Comparison of ENCODE assay signal across 9 cellular contexts in the genomic region with DNA sequence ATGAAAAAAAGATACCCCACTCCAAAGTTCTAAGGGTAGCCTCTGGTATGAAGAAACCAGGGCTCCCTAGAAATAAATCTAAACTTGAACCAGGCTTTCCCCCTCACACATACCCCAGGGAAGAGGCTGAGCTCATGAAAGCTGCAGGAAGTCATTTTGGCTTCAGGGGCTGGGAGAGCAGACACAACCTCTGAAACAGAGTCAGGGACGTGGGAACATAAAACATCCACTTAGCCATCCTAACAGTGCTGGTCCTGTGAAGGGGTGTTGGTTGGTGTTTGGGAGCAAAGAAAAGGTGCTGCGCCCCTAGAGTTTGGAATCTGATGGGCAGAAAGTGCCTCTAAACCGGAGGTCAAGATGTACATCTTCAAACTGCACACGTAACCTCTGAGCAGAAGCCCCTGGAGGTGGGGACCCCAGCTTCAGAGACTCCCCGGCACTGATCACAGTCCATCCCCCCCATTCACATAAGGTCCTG. TPM values are rescaled to one million over a fixed set of nuclear protein-coding genes. Genes with fewer than 3 reads are reported as not detected.
DNase-seq lines count a peak whose midpoint lies in the region; ATAC-seq, FAIRE-seq and TF ChIP-seq lines count a peak whose summit lies in the region.
"Had no signal": no experiment of that assay in that cellular context is flagged by ENCODE, and none has a peak within 500 bp of the region (broad histone marks: within the 10 kb centered on the region; RNA-seq: fewer than 3 reads in every experiment).

No MANE protein-coding gene starts in this region.

- intact Hi-C loops in HepG2 (cut with micrococcal nuclease; ENCODE audit: unreplicated experiment): no loop called here

- in situ Hi-C loops in HepG2 (cut with HindIII; ENCODE audit: extremely low pct_ligation_motif_present, low pct_unique_long_range_greater_than_20kb): no loop called here

- H3K9me3 Mint-ChIP-seq in activated T-cell treated with anti-CD3 and anti-CD28 coated beads, Interleukin-2, amount 50 U/mL, for 72 hours: no peaks in the 10 kb centered on the region
- no peaks in the 10 kb centered on the region for H3K9me3 Mint-ChIP-seq in activated naive CD8-positive, alpha-beta T cell treated with anti-CD3 and anti-CD28 coated beads, Interleukin-2, amount 50 U/mL, for 24 hours

- no peak overlapping the region for H3K27ac ChIP-seq in HepG2 (ENCODE audit: extremely low read length, insufficient read depth, low read length)
- H3K27ac ChIP-seq in upper lobe of left lung: peak overlapping the region; percentile 62 to 91 (median 82)

- H3K36me3 ChIP-seq in HepG2 (replicated peaks in 1 of 2; ENCODE audit: control insufficient read depth in 1 of 2, insufficient read depth in 2 of 2, low read length in 2 of 2): no peaks in the 10 kb centered on the region
- peaks cover 0 to 36% (median 19%) of the 10 kb centered on the region in 4 donors for H3K36me3 ChIP-seq in upper lobe of left lung

- H2AFZ ChIP-seq in HepG2 (ENCODE audit: low read length): no peak overlapping the region

- no peak for TF ChIP-seq POLR2A in HepG2 (IDR thresholded peaks at IDR 0.05; ENCODE audit: insufficient read depth in 1 of 2, low read depth in 2 of 2, low read length in 2 of 2)
- no peak for TF ChIP-seq POLR2A in upper lobe of left lung (IDR thresholded peaks at IDR 0.05)
- no peak for TF ChIP-seq POLR2A in GM12891 (IDR thresholded peaks at IDR 0.05; ENCODE audit: low read depth, low read length)

- H3K9me3 ChIP-seq in HepG2 (ENCODE audit: low read length) (no peaks in the 10 kb centered on the region), upper lobe of left lung (no peaks in the 10 kb centered on the region)

- CTCF ChIA-PET in HepG2 (lab: Yijun Ruan, JAX; ENCODE audit: low intra/inter-chr PET ratio, low total read pairs): no interaction called here

- ATAC-seq in activated T-cell treated with anti-CD3 and anti-CD28 coated beads, Interleukin-2, amount 50 U/mL, for 72 hours (replicated peaks in 1 of 2): no peak
- ATAC-seq in activated naive CD8-positive, alpha-beta T cell treated with anti-CD3 and anti-CD28 coated beads, Interleukin-2, amount 50 U/mL, for 24 hours: no peak
- ATAC-seq in HepG2 (peak; percentile 45), upper lobe of left lung (ENCODE audit: low FRiP score in 2 of 2) (peak in 1 of 2 donors; percentile 3)

- no peaks in the 10 kb centered on the region for H3K27me3 ChIP-seq in HepG2 (ENCODE audit: control insufficient read depth in 1 of 2, insufficient read depth in 2 of 2, low read length in 2 of 2)
- no peaks in the 10 kb centered on the region for H3K27me3 ChIP-seq in upper lobe of left lung

- H3K4me1 Mint-ChIP-seq in activated T-cell treated with anti-CD3 and anti-CD28 coated beads, Interleukin-2, amount 50 U/mL, for 72 hours (ENCODE audit: low read depth): peaks cover 23% of the 10 kb centered on the region
- H3K4me1 Mint-ChIP-seq in activated naive CD8-positive, alpha-beta T cell treated with anti-CD3 and anti-CD28 coated beads, Interleukin-2, amount 50 U/mL, for 24 hours: peaks cover 19% of the 10 kb centered on the region

- TF ChIP-seq RAD21 in HepG2 (CRISPR knock-in tag; IDR thresholded peaks at IDR 0.05): no peak

- H3K9ac ChIP-seq in HepG2 (ENCODE audit: insufficient read depth, low read depth, low read length): no peak overlapping the region

- peak overlapping the region; percentile 96 for H3K27ac Mint-ChIP-seq in activated T-cell treated with anti-CD3 and anti-CD28 coated beads, Interleukin-2, amount 50 U/mL, for 72 hours
- H3K27ac Mint-ChIP-seq in activated naive CD8-positive, alpha-beta T cell treated with anti-CD3 and anti-CD28 coated beads, Interleukin-2, amount 50 U/mL, for 24 hours: peak overlapping the region; percentile 67

- peak overlapping the region; percentile 25 to 51 (median 47); a peak in 4 of 6 replicates for H3K4me3 ChIP-seq in HepG2 (replicated peaks in 1 of 3; ENCODE audit: insufficient read depth in 1 of 3, low read depth in 2 of 3, low read length in 3 of 3)
- H3K4me3 ChIP-seq in upper lobe of left lung: no peak overlapping the region

- DNase-seq in activated T-cell treated with anti-CD3 and anti-CD28 coated beads, Interleukin-2, amount 50 U/mL, for 72 hours: no peak
- DNase-seq in activated T-cell treated with anti-CD3 and anti-CD28 coated beads for 4 hours (no peak), HepG2 (ENCODE audit: low spot score) (no peak), upper lobe of left lung (no peak), GM12891 (ENCODE audit: insufficient read length, low spot score) (no peak), NCI-H1417 (lab: John Stamatoyannopoulos, UW) (no peak), H4 (ENCODE audit: low spot score) (no peak)
- no peak for DNase-seq in activated naive CD8-positive, alpha-beta T cell treated with anti-CD3 and anti-CD28 coated beads, Interleukin-2, amount 50 U/mL, for 24 hours

- H3K27me3 Mint-ChIP-seq in activated T-cell treated with anti-CD3 and anti-CD28 coated beads, Interleukin-2, amount 50 U/mL, for 72 hours (ENCODE audit: low read depth): peaks cover 17% of the 10 kb centered on the region
- peaks cover 14% of the 10 kb centered on the region for H3K27me3 Mint-ChIP-seq in activated naive CD8-positive, alpha-beta T cell treated with anti-CD3 and anti-CD28 coated beads, Interleukin-2, amount 50 U/mL, for 24 hours

- H3K79me2 ChIP-seq in HepG2 (ENCODE audit: insufficient read depth, low read length): no peaks in the 10 kb centered on the region

- H4K20me1 ChIP-seq in HepG2 (ENCODE audit: insufficient read depth, low read length): no peaks in the 10 kb centered on the region

- H3K4me1 ChIP-seq in HepG2 (ENCODE audit: insufficient read depth, low read length) (peaks cover 35% of the 10 kb centered on the region), upper lobe of left lung (peaks cover 25 to 45% (median 43%) of the 10 kb centered on the region in 4 donors)

- no peak for TF ChIP-seq EP300 in HepG2 (IDR thresholded peaks at IDR 0.05; ENCODE audit: low read depth in 2 of 2, low read length in 2 of 2)
- no peak for TF ChIP-seq EP300 in HepG2 (CRISPR knock-in tag; IDR thresholded peaks at IDR 0.05; ENCODE audit: borderline replicate concordance)
- no peak for TF ChIP-seq EP300 in upper lobe of left lung (IDR thresholded peaks at IDR 0.05)

- POLR2A ChIA-PET in HepG2 (lab: Yijun Ruan, JAX): interaction anchor here (1.0 to 2.3 kb wide), 4 partner anchors 9 to 51 kb away, joined by 4 to 10 read pairs (median 4); a partner anchor contains a TSS

- peak overlapping the region; percentile 68 for H3K4me2 ChIP-seq in HepG2 (ENCODE audit: low read depth, low read length)

- H3K36me3 Mint-ChIP-seq in activated T-cell treated with anti-CD3 and anti-CD28 coated beads, Interleukin-2, amount 50 U/mL, for 72 hours (ENCODE audit: insufficient read depth in 2 of 2): peaks cover 0 to 2% of the 10 kb centered on the region in 2 donors
- no peaks in the 10 kb centered on the region for H3K36me3 Mint-ChIP-seq in activated naive CD8-positive, alpha-beta T cell treated with anti-CD3 and anti-CD28 coated beads, Interleukin-2, amount 50 U/mL, for 24 hours (ENCODE audit: low read depth)

- WGBS in HepG2 (ENCODE audit: low lambda C conversion rate): 3% methylated on average over 5 of the region's 5 CpGs
- WGBS in upper lobe of left lung, 2 donors: 32 to 35% methylated on average over 5 of the region's 5 CpGs

- no TSS peak for BruUV-seq in HepG2 (replicated peaks; lab: Mats Ljungman, UMichigan)

- FAIRE-seq in HepG2 (lab: Jason Lieb, UNC) (no peak), GM12891 (lab: Jason Lieb, UNC) (no peak)

- peak; percentile 27; the same call in 1 of the 2 replicates for TF ChIP-seq CTCF in HepG2 (CRISPR knock-in tag; IDR thresholded peaks at IDR 0.05)
- TF ChIP-seq CTCF in upper lobe of left lung (IDR thresholded peaks at IDR 0.05): no peak

- H3K4me3 Mint-ChIP-seq in activated T-cell treated with anti-CD3 and anti-CD28 coated beads, Interleukin-2, amount 50 U/mL, for 72 hours: peak overlapping the region; percentile 76 to 84
- peak overlapping the region; percentile 24 for H3K4me3 Mint-ChIP-seq in activated naive CD8-positive, alpha-beta T cell treated with anti-CD3 and anti-CD28 coated beads, Interleukin-2, amount 50 U/mL, for 24 hours

RNA-seq across cellular contexts. Expression of a gene that starts 15.8 kb away (rescaled TPM):
- total RNA-seq in activated T-cell treated with anti-CD3 and anti-CD28 coated beads, Interleukin-2, amount 50 U/mL, for 72 hours: 10 to 100 TPM; 13.3 to 16.8 TPM
- total RNA-seq in HepG2 (2016; rRNA removed; fragmentation: Illumina TruSeq; extraction: Trizol) (2.0 and 3.3 TPM in 2 replicates), upper lobe of left lung (10 to 100 TPM; 22.6 to 59.2 (median 30.7) TPM)
- total RNA-seq in HepG2 (2016; cell fraction: cytosol; rRNA removed; fragmentation: Illumina TruSeq; extraction: Trizol; ENCODE audit: low read depth): 0.26 and 0.40 TPM in 2 replicates
- 1.9 and 2.7 TPM in 2 replicates for total RNA-seq in HepG2 (2016; cell fraction: insoluble cytoplasmic fraction; rRNA removed; fragmentation: Illumina TruSeq; extraction: Trizol)
- 1.9 and 2.1 TPM in 2 replicates for total RNA-seq in HepG2 (2016; cell fraction: membrane; rRNA removed; fragmentation: Illumina TruSeq; extraction: Trizol)
- 1.5 and 1.8 TPM in 2 replicates for total RNA-seq in HepG2 (2016; cell fraction: nucleus; rRNA removed; fragmentation: Illumina TruSeq; extraction: Trizol)
- polyA plus RNA-seq in HepG2 (2011; rRNA removed): 16.1 and 19.9 TPM in 2 replicates
- polyA plus RNA-seq in HepG2 (2011; cell fraction: cytosol; rRNA removed): 12.0 and 13.8 TPM in 2 replicates
- 7.5 and 9.8 TPM in 2 replicates for polyA plus RNA-seq in HepG2 (2011; cell fraction: nucleus; rRNA removed)
- polyA plus RNA-seq in HepG2 (2012): 2.1 TPM in 2 replicates
- 0.28 and 0.29 TPM in 2 replicates for polyA plus RNA-seq in HepG2 (2016; cell fraction: cytosol; fragmentation: Illumina TruSeq; extraction: Trizol; ENCODE audit: low read depth)
- polyA plus RNA-seq in HepG2 (2016; cell fraction: insoluble cytoplasmic fraction; fragmentation: Illumina TruSeq; extraction: Trizol; ENCODE audit: low read depth): 3.1 and 3.9 TPM in 2 replicates
- polyA plus RNA-seq in HepG2 (2016; cell fraction: membrane; fragmentation: Illumina TruSeq; extraction: Trizol; ENCODE audit: low read depth): 0.98 and 1.6 TPM in 2 replicates
- 2.7 and 3.4 TPM in 2 replicates for polyA plus RNA-seq in HepG2 (2016; cell fraction: nucleus; fragmentation: Illumina TruSeq; extraction: Trizol; ENCODE audit: insufficient read depth, low read depth)
- polyA minus RNA-seq in HepG2 (2011; rRNA and poly(A)+ RNA removed; ENCODE audit: low replicate concordance): 91.8 and 118 TPM in 2 replicates
- polyA minus RNA-seq in HepG2 (2011; cell fraction: cytosol; rRNA and poly(A)+ RNA removed): 11.3 and 12.6 TPM in 2 replicates
- polyA minus RNA-seq in HepG2 (2011; cell fraction: nucleus; rRNA and poly(A)+ RNA removed): 5.3 and 6.6 TPM in 2 replicates
- polyA plus RNA-seq in GM12891 (2012; ENCODE audit: low read depth, missing spikeins): 1.9 TPM
- total RNA-seq in H4 (2014; rRNA removed; shearing (Covaris generic)): 0.37 TPM in 1 of 2 replicates, not detected in the other

RNA-seq across cellular contexts. Expression of a gene that starts 22.4 kb away (rescaled TPM):
- 10 to 100 TPM; 60.4 to 64.7 TPM for total RNA-seq in activated T-cell treated with anti-CD3 and anti-CD28 coated beads, Interleukin-2, amount 50 U/mL, for 72 hours
- 22.8 and 45.5 TPM in 2 replicates for total RNA-seq in HepG2 (2016; rRNA removed; fragmentation: Illumina TruSeq; extraction: Trizol)
- 23.9 and 36.8 TPM in 2 replicates for total RNA-seq in HepG2 (2016; cell fraction: cytosol; rRNA removed; fragmentation: Illumina TruSeq; extraction: Trizol; ENCODE audit: low read depth)
- 26.6 and 43.5 TPM in 2 replicates for total RNA-seq in HepG2 (2016; cell fraction: insoluble cytoplasmic fraction; rRNA removed; fragmentation: Illumina TruSeq; extraction: Trizol)
- total RNA-seq in HepG2 (2016; cell fraction: membrane; rRNA removed; fragmentation: Illumina TruSeq; extraction: Trizol): 20.5 and 27.0 TPM in 2 replicates
- total RNA-seq in HepG2 (2016; cell fraction: nucleus; rRNA removed; fragmentation: Illumina TruSeq; extraction: Trizol): 40.9 and 45.4 TPM in 2 replicates
- 98.7 and 119 TPM in 2 replicates for polyA plus RNA-seq in HepG2 (2011; rRNA removed)
- 206 and 218 TPM in 2 replicates for polyA plus RNA-seq in HepG2 (2011; cell fraction: cytosol; rRNA removed)
- polyA plus RNA-seq in HepG2 (2011; cell fraction: nucleus; rRNA removed): 131 and 158 TPM in 2 replicates
- polyA plus RNA-seq in HepG2 (2012): 57.4 and 59.1 TPM in 2 replicates
- 31.8 and 38.8 TPM in 2 replicates for polyA plus RNA-seq in HepG2 (2016; cell fraction: cytosol; fragmentation: Illumina TruSeq; extraction: Trizol; ENCODE audit: low read depth)
- polyA plus RNA-seq in HepG2 (2016; cell fraction: insoluble cytoplasmic fraction; fragmentation: Illumina TruSeq; extraction: Trizol; ENCODE audit: low read depth): 33.6 and 35.9 TPM in 2 replicates
- polyA plus RNA-seq in HepG2 (2016; cell fraction: membrane; fragmentation: Illumina TruSeq; extraction: Trizol; ENCODE audit: low read depth): 24.0 and 30.5 TPM in 2 replicates
- 71.8 and 88.8 TPM in 2 replicates for polyA plus RNA-seq in HepG2 (2016; cell fraction: nucleus; fragmentation: Illumina TruSeq; extraction: Trizol; ENCODE audit: insufficient read depth, low read depth)
- polyA minus RNA-seq in HepG2 (2011; rRNA and poly(A)+ RNA removed; ENCODE audit: low replicate concordance): 48.8 and 93.8 TPM in 2 replicates
- 25.0 and 36.6 TPM in 2 replicates for polyA minus RNA-seq in HepG2 (2011; cell fraction: cytosol; rRNA and poly(A)+ RNA removed)
- polyA minus RNA-seq in HepG2 (2011; cell fraction: nucleus; rRNA and poly(A)+ RNA removed): 8.2 and 12.7 TPM in 2 replicates
- total RNA-seq in upper lobe of left lung: 100 to 1,000 TPM in 3 of 6 donors, 10 to 100 TPM in 3; 85.9 to 260 (median 132) TPM
- 64.5 TPM for polyA plus RNA-seq in GM12891 (2012; ENCODE audit: low read depth, missing spikeins)
- total RNA-seq in H4 (2014; rRNA removed; shearing (Covaris generic)): 74.7 and 139 TPM in 2 replicates

RNA-seq across cellular contexts. Expression of a gene that starts 22.7 kb away (rescaled TPM):
- total RNA-seq in activated T-cell treated with anti-CD3 and anti-CD28 coated beads, Interleukin-2, amount 50 U/mL, for 72 hours: 10 to 100 TPM; 27.9 to 30.7 TPM
- total RNA-seq in HepG2 (2016; rRNA removed; fragmentation: Illumina TruSeq; extraction: Trizol) (1.2 and 1.7 TPM in 2 replicates), upper lobe of left lung (100 to 1,000 TPM in 1 of 6 donors, 10 to 100 TPM in 5; 17.5 to 176 (median 33.3) TPM)
- total RNA-seq in HepG2 (2016; cell fraction: cytosol; rRNA removed; fragmentation: Illumina TruSeq; extraction: Trizol; ENCODE audit: low read depth): 0.81 and 0.88 TPM in 2 replicates
- 0.82 and 1.3 TPM in 2 replicates for total RNA-seq in HepG2 (2016; cell fraction: insoluble cytoplasmic fraction; rRNA removed; fragmentation: Illumina TruSeq; extraction: Trizol)
- 1.4 and 1.9 TPM in 2 replicates for total RNA-seq in HepG2 (2016; cell fraction: membrane; rRNA removed; fragmentation: Illumina TruSeq; extraction: Trizol)
- total RNA-seq in HepG2 (2016; cell fraction: nucleus; rRNA removed; fragmentation: Illumina TruSeq; extraction: Trizol): 2.7 and 4.7 TPM in 2 replicates
- polyA plus RNA-seq in HepG2 (2011; rRNA removed): 6.3 and 9.1 TPM in 2 replicates
- polyA plus RNA-seq in HepG2 (2011; cell fraction: cytosol; rRNA removed): 2.8 and 3.3 TPM in 2 replicates
- 44.4 and 50.4 TPM in 2 replicates for polyA plus RNA-seq in HepG2 (2011; cell fraction: nucleus; rRNA removed)
- polyA plus RNA-seq in HepG2 (2012): 4.5 and 6.5 TPM in 2 replicates
- 1.7 and 2.1 TPM in 2 replicates for polyA plus RNA-seq in HepG2 (2016; cell fraction: cytosol; fragmentation: Illumina TruSeq; extraction: Trizol; ENCODE audit: low read depth)
- 2.2 TPM in 2 replicates for polyA plus RNA-seq in HepG2 (2016; cell fraction: insoluble cytoplasmic fraction; fragmentation: Illumina TruSeq; extraction: Trizol; ENCODE audit: low read depth)
- 1.5 and 2.1 TPM in 2 replicates for polyA plus RNA-seq in HepG2 (2016; cell fraction: membrane; fragmentation: Illumina TruSeq; extraction: Trizol; ENCODE audit: low read depth)
- 8.6 and 11.0 TPM in 2 replicates for polyA plus RNA-seq in HepG2 (2016; cell fraction: nucleus; fragmentation: Illumina TruSeq; extraction: Trizol; ENCODE audit: insufficient read depth, low read depth)
- 2.6 and 3.3 TPM in 2 replicates for polyA minus RNA-seq in HepG2 (2011; rRNA and poly(A)+ RNA removed; ENCODE audit: low replicate concordance)
- polyA minus RNA-seq in HepG2 (2011; cell fraction: cytosol; rRNA and poly(A)+ RNA removed): 0.97 TPM in 1 of 2 replicates, not detected in the other
- 7.0 and 7.8 TPM in 2 replicates for polyA minus RNA-seq in HepG2 (2011; cell fraction: nucleus; rRNA and poly(A)+ RNA removed)
- polyA plus RNA-seq in GM12891 (2012; ENCODE audit: low read depth, missing spikeins): 20.4 TPM
- total RNA-seq in H4 (2014; rRNA removed; shearing (Covaris generic)): 3.6 and 5.1 TPM in 2 replicates

RNA-seq across cellular contexts. Expression of a gene that starts 27.7 kb away (rescaled TPM):
- total RNA-seq in activated T-cell treated with anti-CD3 and anti-CD28 coated beads, Interleukin-2, amount 50 U/mL, for 72 hours: not detected
- not detected in 2 replicates for total RNA-seq in HepG2 (2016; rRNA removed; fragmentation: Illumina TruSeq; extraction: Trizol)
- total RNA-seq in HepG2 (2016; cell fraction: cytosol; rRNA removed; fragmentation: Illumina TruSeq; extraction: Trizol; ENCODE audit: low read depth): not detected in 2 replicates
- total RNA-seq in HepG2 (2016; cell fraction: insoluble cytoplasmic fraction; rRNA removed; fragmentation: Illumina TruSeq; extraction: Trizol): not detected in 2 replicates
- total RNA-seq in HepG2 (2016; cell fraction: membrane; rRNA removed; fragmentation: Illumina TruSeq; extraction: Trizol): not detected in 2 replicates
- not detected in 2 replicates for total RNA-seq in HepG2 (2016; cell fraction: nucleus; rRNA removed; fragmentation: Illumina TruSeq; extraction: Trizol)
- polyA plus RNA-seq in HepG2 (2011; rRNA removed): not detected in 2 replicates
- not detected in 2 replicates for polyA plus RNA-seq in HepG2 (2011; cell fraction: cytosol; rRNA removed)
- polyA plus RNA-seq in HepG2 (2011; cell fraction: nucleus; rRNA removed): not detected in 2 replicates
- polyA plus RNA-seq in HepG2 (2012): not detected in 2 replicates
- not detected in 2 replicates for polyA plus RNA-seq in HepG2 (2016; cell fraction: cytosol; fragmentation: Illumina TruSeq; extraction: Trizol; ENCODE audit: low read depth)
- polyA plus RNA-seq in HepG2 (2016; cell fraction: insoluble cytoplasmic fraction; fragmentation: Illumina TruSeq; extraction: Trizol; ENCODE audit: low read depth): not detected in 2 replicates
- polyA plus RNA-seq in HepG2 (2016; cell fraction: membrane; fragmentation: Illumina TruSeq; extraction: Trizol; ENCODE audit: low read depth): not detected in 2 replicates
- polyA plus RNA-seq in HepG2 (2016; cell fraction: nucleus; fragmentation: Illumina TruSeq; extraction: Trizol; ENCODE audit: insufficient read depth, low read depth): not detected in 2 replicates
- not detected in 2 replicates for polyA minus RNA-seq in HepG2 (2011; rRNA and poly(A)+ RNA removed; ENCODE audit: low replicate concordance)
- not detected in 2 replicates for polyA minus RNA-seq in HepG2 (2011; cell fraction: cytosol; rRNA and poly(A)+ RNA removed)
- not detected in 2 replicates for polyA minus RNA-seq in HepG2 (2011; cell fraction: nucleus; rRNA and poly(A)+ RNA removed)
- not detected for total RNA-seq in upper lobe of left lung
- polyA plus RNA-seq in GM12891 (2012; ENCODE audit: low read depth, missing spikeins): not detected
- total RNA-seq in H4 (2014; rRNA removed; shearing (Covaris generic)): not detected in 2 replicates
- total RNA-seq: T-helper 2 cell treated with Interferon-gamma antibody and Interleukin-4, amounts not matched to agents 100 ng/mL and 5 ng/mL, for 36 hours had no signal

RNA-seq across cellular contexts. Expression of a gene that starts 31.6 kb away (rescaled TPM):
- total RNA-seq in activated T-cell treated with anti-CD3 and anti-CD28 coated beads, Interleukin-2, amount 50 U/mL, for 72 hours: 1 to 10 TPM; 6.9 to 9.7 TPM
- total RNA-seq in HepG2 (2016; rRNA removed; fragmentation: Illumina TruSeq; extraction: Trizol) (0.77 and 1.5 TPM in 2 replicates), upper lobe of left lung (10 to 100 TPM; 10.8 to 53.8 (median 26.0) TPM)
- total RNA-seq in HepG2 (2016; cell fraction: cytosol; rRNA removed; fragmentation: Illumina TruSeq; extraction: Trizol; ENCODE audit: low read depth): 1.2 and 1.3 TPM in 2 replicates
- 0.70 and 1.3 TPM in 2 replicates for total RNA-seq in HepG2 (2016; cell fraction: insoluble cytoplasmic fraction; rRNA removed; fragmentation: Illumina TruSeq; extraction: Trizol)
- total RNA-seq in HepG2 (2016; cell fraction: membrane; rRNA removed; fragmentation: Illumina TruSeq; extraction: Trizol): 1.9 and 3.1 TPM in 2 replicates
- total RNA-seq in HepG2 (2016; cell fraction: nucleus; rRNA removed; fragmentation: Illumina TruSeq; extraction: Trizol): 1.1 and 1.8 TPM in 2 replicates
- 2.1 and 4.2 TPM in 2 replicates for polyA plus RNA-seq in HepG2 (2011; rRNA removed)
- polyA plus RNA-seq in HepG2 (2011; cell fraction: cytosol; rRNA removed): 1.9 and 2.5 TPM in 2 replicates
- polyA plus RNA-seq in HepG2 (2011; cell fraction: nucleus; rRNA removed): 17.0 and 17.4 TPM in 2 replicates
- polyA plus RNA-seq in HepG2 (2012): 3.2 and 4.3 TPM in 2 replicates
- polyA plus RNA-seq in HepG2 (2016; cell fraction: cytosol; fragmentation: Illumina TruSeq; extraction: Trizol; ENCODE audit: low read depth): 2.2 and 3.3 TPM in 2 replicates
- 1.3 and 2.2 TPM in 2 replicates for polyA plus RNA-seq in HepG2 (2016; cell fraction: insoluble cytoplasmic fraction; fragmentation: Illumina TruSeq; extraction: Trizol; ENCODE audit: low read depth)
- polyA plus RNA-seq in HepG2 (2016; cell fraction: membrane; fragmentation: Illumina TruSeq; extraction: Trizol; ENCODE audit: low read depth): 4.4 and 5.3 TPM in 2 replicates
- polyA plus RNA-seq in HepG2 (2016; cell fraction: nucleus; fragmentation: Illumina TruSeq; extraction: Trizol; ENCODE audit: insufficient read depth, low read depth): 3.3 and 4.8 TPM in 2 replicates
- 7.2 and 7.3 TPM in 2 replicates for polyA minus RNA-seq in HepG2 (2011; rRNA and poly(A)+ RNA removed; ENCODE audit: low replicate concordance)
- 1.3 and 2.5 TPM in 2 replicates for polyA minus RNA-seq in HepG2 (2011; cell fraction: cytosol; rRNA and poly(A)+ RNA removed)
- polyA minus RNA-seq in HepG2 (2011; cell fraction: nucleus; rRNA and poly(A)+ RNA removed): 2.8 and 4.7 TPM in 2 replicates
- 1.7 TPM for polyA plus RNA-seq in GM12891 (2012; ENCODE audit: low read depth, missing spikeins)
- total RNA-seq in H4 (2014; rRNA removed; shearing (Covaris generic)): 10.7 and 12.7 TPM in 2 replicates

Comparison
In these comparisons a context has a peak if more than half of its experiments do, and no peak if none do; other contexts are left out.
1. H3K4me3 ChIP-seq: peak in HepG2 (3 of 3); none in upper lobe of left lung (0 of 4).